27 cellular contexts compared by ENCODE assay signal in genomic region chr1:112634367-112634766, GRCh38. TPM values are rescaled to one million over a fixed set of nuclear protein-coding genes. Genes with fewer than 3 reads are reported as not detected.
DNase-seq lines count a peak whose midpoint lies in the region; ATAC-seq, FAIRE-seq and TF ChIP-seq lines count a peak whose summit lies in the region.
"Had no signal": no experiment of that assay in that cellular context is flagged by ENCODE, and none has a peak within 500 bp of the region (broad histone marks: within the 10 kb centered on the region; RNA-seq: fewer than 3 reads in every experiment).

No MANE protein-coding gene starts in this region.

- peaks cover 0 to 13% of the 10 kb centered on the region in 2 experiments; a peak in 1 of 4 replicates for H3K36me3 ChIP-seq in GM12878 (ENCODE audit: control insufficient read depth in 2 of 2, insufficient read depth in 2 of 2, low read length in 1 of 2)
- H3K36me3 ChIP-seq: ascending aorta, prostate gland, sigmoid colon had no signal

- no peaks in the 10 kb centered on the region for H3K9me3 Mint-ChIP-seq in osteocyte (ENCODE audit: unreplicated experiment)
- H3K9me3 Mint-ChIP-seq: activated CD4-positive, alpha-beta T cell treated with anti-CD3 and anti-CD28 coated beads, Interleukin-2, amount 10 ng/mL, durations not matched to agents 7 days and 5 days; activated naive CD4-positive, alpha-beta T cell treated with anti-CD3 and anti-CD28 coated beads, Interleukin-2, amount 10 ng/mL, durations not matched to agents 7 days and 5 days; immature natural killer cell had no signal

- H4K20me1 ChIP-seq in GM12878 (ENCODE audit: control insufficient read depth, insufficient read depth): peaks cover 15% of the 10 kb centered on the region

- peaks cover 59% of the 10 kb centered on the region for H3K4me1 Mint-ChIP-seq in osteocyte (ENCODE audit: unreplicated experiment)

- H3K27ac Mint-ChIP-seq in osteocyte (ENCODE audit: unreplicated experiment): peak overlapping the region; percentile 63
- H3K27ac Mint-ChIP-seq: activated CD4-positive, alpha-beta T cell treated with anti-CD3 and anti-CD28 coated beads, Interleukin-2, amount 10 ng/mL, durations not matched to agents 7 days and 5 days; activated naive CD4-positive, alpha-beta T cell treated with anti-CD3 and anti-CD28 coated beads, Interleukin-2, amount 10 ng/mL, durations not matched to agents 7 days and 5 days had no signal

- POLR2A ChIA-PET in GM12878 (lab: Charles Lee): interaction anchor here (1.0 to 2.0 kb wide), 4 partner anchors 8 to 16 kb away, joined by 4 to 6 read pairs (median 5); partner anchors contain the start of gene ST7L

- no peak for FAIRE-seq in GM12878 (lab: Jason Lieb, UNC)
- FAIRE-seq: endothelial cell of umbilical vein, HTR-8/SVneo had no signal

- in situ Hi-C loops in GM12878 (cut with MboI): no loop called here

- TF ChIP-seq EP300 in GM12878 (IDR thresholded peaks at IDR 0.05; ENCODE audit: borderline replicate concordance in 1 of 2, control insufficient read depth in 1 of 2, low read depth in 2 of 2, low read length in 2 of 2): no peak

- H3K27me3 ChIP-seq in GM12878 (replicated peaks in 1 of 2; ENCODE audit: control insufficient read depth in 2 of 2, insufficient read depth in 2 of 2, low read length in 1 of 2): no peaks in the 10 kb centered on the region
- H3K27me3 ChIP-seq: ascending aorta, sigmoid colon had no signal

- no peak for ATAC-seq in GM12878
- ATAC-seq: CD8-positive, alpha-beta T cell had no signal

- TF ChIP-seq RAD21 in GM12878 (IDR thresholded peaks at IDR 0.05; ENCODE audit: insufficient read depth, low read depth, low read length): no peak

- TF ChIP-seq CTCF in GM12865 (IDR thresholded peaks at IDR 0.05; ENCODE audit: insufficient read depth, low read depth, low read length, missing control alignments): no peak
- no peak for TF ChIP-seq CTCF in GM12878 (IDR thresholded peaks at IDR 0.05 in 2 of 3, conservative IDR thresholded peaks at IDR 0.05 in 1 of 3; ENCODE audit: control insufficient read depth in 2 of 3, extremely low read depth in 1 of 3, insufficient read depth in 1 of 3, low read depth in 3 of 3, low read length in 3 of 3)
- TF ChIP-seq CTCF in osteocyte (IDR thresholded peaks at IDR 0.05): no peak

- no peak for DNase-seq in GM12865 (ENCODE audit: low read depth)
- peak; percentile 27 for DNase-seq in NCI-H524 treated with DMSO at 0.1 percent for 48 hours (lab: John Stamatoyannopoulos, UW)
- no peak for DNase-seq in GM12878 (ENCODE audit: low read depth, low spot score)
- DNase-seq in osteocyte (ENCODE audit: extremely low spot score, unreplicated experiment): no peak
- no peak for DNase-seq in caudate nucleus (lab: John Stamatoyannopoulos, UW)
- DNase-seq in NCI-H146 (lab: John Stamatoyannopoulos, UW): no peak
- DNase-seq in inferior parietal cortex (ENCODE audit: extremely low spot score): no peak
- DNase-seq: activated CD4-positive, alpha-beta T cell treated with anti-CD3 and anti-CD28 coated beads, Interleukin-2, amount 10 ng/mL, durations not matched to agents 7 days and 5 days; activated naive CD4-positive, alpha-beta T cell treated with anti-CD3 and anti-CD28 coated beads, Interleukin-2, amount 10 ng/mL, durations not matched to agents 7 days and 5 days; activated T-cell treated with anti-CD3 and anti-CD28 coated beads, Interleukin-2, amount 50 U/mL, for 48 hours; CD8-positive, alpha-beta T cell; dermis blood vessel endothelial cell; HCEC 1CT; hypothalamus; immature natural killer cell; KG1; NCI-H1417; NCI-H2081 treated with DMSO at 0.1 percent for 48 hours; NCI-H345; NCI-H82; sigmoid colon; stimulated activated naive CD4-positive, alpha-beta T cell; T1000 had no signal

- intact Hi-C loops in GM12878 (cut with micrococcal nuclease; ENCODE audit: unreplicated experiment): loop anchor here (5.0 kb wide), 1 partner anchor 33 kb away; no protein-coding TSS in a partner anchor

- no peak overlapping the region; the same call in 1 of the 2 replicates for H3K4me2 ChIP-seq in GM12878 (ENCODE audit: control insufficient read depth, insufficient read depth)

- SMC1A ChIA-PET in GM12878 (lab: Charles Lee; ENCODE audit: uncharacterized antibody, unreplicated experiment): interaction anchor here (0.7 to 4.1 kb wide), 6 partner anchors 10 to 243 kb away, joined by 3 to 24 read pairs (median 8); no protein-coding TSS in a partner anchor

- peak overlapping the region; percentile 78; the same call in 1 of the 2 replicates for H3K27ac ChIP-seq in GM12878 (ENCODE audit: control insufficient read depth, insufficient read depth)
- no peak overlapping the region for H3K27ac ChIP-seq in caudate nucleus (ENCODE audit: low read depth, low read length)
- H3K27ac ChIP-seq: ascending aorta, prostate gland, sigmoid colon had no signal

- BruUV-seq in GM12878 (replicated peaks; lab: Mats Ljungman, UMichigan): no TSS peak

- no peaks in the 10 kb centered on the region for H3K27me3 Mint-ChIP-seq in osteocyte (ENCODE audit: unreplicated experiment)
- H3K27me3 Mint-ChIP-seq: activated CD4-positive, alpha-beta T cell treated with anti-CD3 and anti-CD28 coated beads, Interleukin-2, amount 10 ng/mL, durations not matched to agents 7 days and 5 days; activated naive CD4-positive, alpha-beta T cell treated with anti-CD3 and anti-CD28 coated beads, Interleukin-2, amount 10 ng/mL, durations not matched to agents 7 days and 5 days had no signal

- H3K79me2 ChIP-seq in GM12878 (ENCODE audit: control insufficient read depth, insufficient read depth, low read length): peaks cover 96% of the 10 kb centered on the region

- no peaks in the 10 kb centered on the region for H3K9me3 ChIP-seq in GM12878 (replicated peaks; ENCODE audit: control insufficient read depth, insufficient read depth, low read length)
- H3K9me3 ChIP-seq: ascending aorta, prostate gland, sigmoid colon had no signal

- H3K9ac ChIP-seq in GM12878 (ENCODE audit: control insufficient read depth, insufficient read depth, low read length): no peak overlapping the region

- RAD21 ChIA-PET in GM12878 (lab: Charles Lee; ENCODE audit: unreplicated experiment): interaction anchor here (3.6 kb wide), 1 partner anchor 12 kb away, joined by 23 read pairs; no protein-coding TSS in a partner anchor

- H3K4me3 ChIP-seq in GM12865 (ENCODE audit: low read depth, low read length) (peak overlapping the region; percentile 8; the same call in 1 of the 2 replicates), GM12878 (no peak overlapping the region)
- H3K4me3 ChIP-seq: ascending aorta, prostate gland, sigmoid colon had no signal

- H3K4me3 Mint-ChIP-seq in osteocyte (ENCODE audit: unreplicated experiment): no peak overlapping the region
- H3K4me3 Mint-ChIP-seq: activated CD4-positive, alpha-beta T cell treated with anti-CD3 and anti-CD28 coated beads, Interleukin-2, amount 10 ng/mL, durations not matched to agents 7 days and 5 days; activated naive CD4-positive, alpha-beta T cell treated with anti-CD3 and anti-CD28 coated beads, Interleukin-2, amount 10 ng/mL, durations not matched to agents 7 days and 5 days had no signal

- H2AFZ ChIP-seq in GM12878 (ENCODE audit: control insufficient read depth, low read depth, low read length): no peak overlapping the region

- no peak for TF ChIP-seq POLR2A in GM12878 (IDR thresholded peaks at IDR 0.05; ENCODE audit: low read depth, low read length)

- H3K36me3 Mint-ChIP-seq in osteocyte (ENCODE audit: unreplicated experiment): no peaks in the 10 kb centered on the region
- H3K36me3 Mint-ChIP-seq: immature natural killer cell had no signal

- H3K4me1 ChIP-seq in GM12878 (ENCODE audit: control insufficient read depth, insufficient read depth, low read length): peaks cover 29% of the 10 kb centered on the region
- H3K4me1 ChIP-seq: prostate gland had no signal

- CTCF ChIA-PET in GM12878 (lab: Yijun Ruan, JAX): interaction anchor here (1.0 to 2.0 kb wide), 4 partner anchors 40 to 408 kb away, joined by 3 to 4 read pairs (median 4); partner anchors contain the start of gene MOV10

RNA-seq across cellular contexts. Expression of gene CAPZA1, which starts 14.7 kb away (rescaled TPM):
- 311 and 333 TPM in 2 replicates for total RNA-seq in GM12878 (2013; cell fraction: nucleolus; rRNA removed)
- total RNA-seq in GM12878 (2014; rRNA removed) (231 and 289 TPM in 2 replicates), GM12878 (2014; rRNA removed; fragmentation: Illumina TruSeq; extraction: Trizol) (248 TPM in 2 replicates), GM12878 (2021) (211 and 216 TPM in 2 replicates), osteocyte (129 and 130 TPM in 2 replicates)
- 81.2 TPM for polyA plus RNA-seq in GM12878 (2011; ENCODE audit: low read depth)
- polyA plus RNA-seq in GM12878 (2011; rRNA removed) (289 and 478 TPM in 2 replicates), GM12878 (2014; fragmentation: Illumina TruSeq; extraction: Trizol) (268 and 330 TPM in 2 replicates), GM12878 (2014; fragmentation: Nextera tagmentation; extraction: Ambion mirVana) (100 to 1,000 TPM; 401 to 886 TPM), GM12878 (2014; rRNA removed) (179 and 187 TPM in 2 replicates), GM12878 (2016; fragmentation: Nextera tagmentation; extraction: Ambion mirVana) (100 to 1,000 TPM; 394 to 404 TPM)
- polyA plus RNA-seq in GM12878 (2011; cell fraction: cytosol; rRNA removed): 103 and 120 TPM in 2 replicates
- 144 and 150 TPM in 2 replicates for polyA plus RNA-seq in GM12878 (2011; cell fraction: nucleus; rRNA removed)
- 143 and 147 TPM in 2 replicates for polyA plus RNA-seq in GM12878 (2012)
- 213 and 380 TPM in 2 replicates for polyA minus RNA-seq in GM12878 (2011; rRNA and poly(A)+ RNA removed)
- polyA minus RNA-seq in GM12878 (2011; cell fraction: cytosol; rRNA and poly(A)+ RNA removed): 186 and 216 TPM in 2 replicates
- 68.3 and 80.1 TPM in 2 replicates for polyA minus RNA-seq in GM12878 (2011; cell fraction: nucleus; rRNA and poly(A)+ RNA removed)

RNA-seq across cellular contexts. Expression of gene ST7L, which starts 15.4 kb away (rescaled TPM):
- total RNA-seq in GM12878 (2013; cell fraction: nucleolus; rRNA removed): 34.7 and 41.0 TPM in 2 replicates
- total RNA-seq in GM12878 (2014; rRNA removed) (8.3 and 9.9 TPM in 2 replicates), GM12878 (2014; rRNA removed; fragmentation: Illumina TruSeq; extraction: Trizol) (11.8 and 12.5 TPM in 2 replicates), GM12878 (2021) (6.0 and 7.6 TPM in 2 replicates), osteocyte (22.0 and 22.4 TPM in 2 replicates)
- polyA plus RNA-seq in GM12878 (2011; ENCODE audit: low read depth): 3.0 TPM
- polyA plus RNA-seq in GM12878 (2011; rRNA removed) (13.1 and 17.8 TPM in 2 replicates), GM12878 (2014; fragmentation: Illumina TruSeq; extraction: Trizol) (7.8 and 10.2 TPM in 2 replicates), GM12878 (2014; fragmentation: Nextera tagmentation; extraction: Ambion mirVana) (1 to 10 TPM; 3.6 to 5.4 TPM), GM12878 (2014; rRNA removed) (7.0 and 11.7 TPM in 2 replicates), GM12878 (2016; fragmentation: Nextera tagmentation; extraction: Ambion mirVana) (10 to 100 TPM; 12.0 to 13.7 TPM)
- 7.9 and 8.1 TPM in 2 replicates for polyA plus RNA-seq in GM12878 (2011; cell fraction: cytosol; rRNA removed)
- 16.2 and 17.9 TPM in 2 replicates for polyA plus RNA-seq in GM12878 (2011; cell fraction: nucleus; rRNA removed)
- polyA plus RNA-seq in GM12878 (2012): 4.2 and 4.6 TPM in 2 replicates
- polyA minus RNA-seq in GM12878 (2011; rRNA and poly(A)+ RNA removed): 11.8 and 16.2 TPM in 2 replicates
- polyA minus RNA-seq in GM12878 (2011; cell fraction: cytosol; rRNA and poly(A)+ RNA removed): 5.1 and 11.0 TPM in 2 replicates
- 20.3 and 23.6 TPM in 2 replicates for polyA minus RNA-seq in GM12878 (2011; cell fraction: nucleus; rRNA and poly(A)+ RNA removed)

RNA-seq across cellular contexts. Expression of gene MOV10, which starts 40.1 kb away (rescaled TPM):
- total RNA-seq in GM12878 (2013; cell fraction: nucleolus; rRNA removed): 74.7 and 85.4 TPM in 2 replicates
- total RNA-seq in GM12878 (2014; rRNA removed): 43.1 and 47.1 TPM in 2 replicates
- total RNA-seq in GM12878 (2014; rRNA removed; fragmentation: Illumina TruSeq; extraction: Trizol): 31.4 and 37.4 TPM in 2 replicates
- 78.2 and 80.3 TPM in 2 replicates for total RNA-seq in GM12878 (2021)
- 50.0 TPM for polyA plus RNA-seq in GM12878 (2011; ENCODE audit: low read depth)
- polyA plus RNA-seq in GM12878 (2011; rRNA removed): 15.7 and 43.7 TPM in 2 replicates
- 51.6 and 52.6 TPM in 2 replicates for polyA plus RNA-seq in GM12878 (2011; cell fraction: cytosol; rRNA removed)
- polyA plus RNA-seq in GM12878 (2011; cell fraction: nucleus; rRNA removed): 214 and 236 TPM in 2 replicates
- polyA plus RNA-seq in GM12878 (2012): 48.1 and 49.7 TPM in 2 replicates
- polyA plus RNA-seq in GM12878 (2014; fragmentation: Illumina TruSeq; extraction: Trizol): 44.5 and 70.4 TPM in 2 replicates
- 10 to 100 TPM; 21.0 to 28.6 TPM for polyA plus RNA-seq in GM12878 (2014; fragmentation: Nextera tagmentation; extraction: Ambion mirVana)
- polyA plus RNA-seq in GM12878 (2014; rRNA removed): 65.8 and 82.0 TPM in 2 replicates
- 10 to 100 TPM; 52.5 to 58.6 TPM for polyA plus RNA-seq in GM12878 (2016; fragmentation: Nextera tagmentation; extraction: Ambion mirVana)
- polyA minus RNA-seq in GM12878 (2011; rRNA and poly(A)+ RNA removed): 34.5 and 70.3 TPM in 2 replicates
- 21.7 and 27.8 TPM in 2 replicates for polyA minus RNA-seq in GM12878 (2011; cell fraction: cytosol; rRNA and poly(A)+ RNA removed)
- 49.7 and 83.2 TPM in 2 replicates for polyA minus RNA-seq in GM12878 (2011; cell fraction: nucleus; rRNA and poly(A)+ RNA removed)
- 85.1 and 87.4 TPM in 2 replicates for total RNA-seq in osteocyte
